Comparison of ENCODE assay signal across 1 cellular context in the genomic region with DNA sequence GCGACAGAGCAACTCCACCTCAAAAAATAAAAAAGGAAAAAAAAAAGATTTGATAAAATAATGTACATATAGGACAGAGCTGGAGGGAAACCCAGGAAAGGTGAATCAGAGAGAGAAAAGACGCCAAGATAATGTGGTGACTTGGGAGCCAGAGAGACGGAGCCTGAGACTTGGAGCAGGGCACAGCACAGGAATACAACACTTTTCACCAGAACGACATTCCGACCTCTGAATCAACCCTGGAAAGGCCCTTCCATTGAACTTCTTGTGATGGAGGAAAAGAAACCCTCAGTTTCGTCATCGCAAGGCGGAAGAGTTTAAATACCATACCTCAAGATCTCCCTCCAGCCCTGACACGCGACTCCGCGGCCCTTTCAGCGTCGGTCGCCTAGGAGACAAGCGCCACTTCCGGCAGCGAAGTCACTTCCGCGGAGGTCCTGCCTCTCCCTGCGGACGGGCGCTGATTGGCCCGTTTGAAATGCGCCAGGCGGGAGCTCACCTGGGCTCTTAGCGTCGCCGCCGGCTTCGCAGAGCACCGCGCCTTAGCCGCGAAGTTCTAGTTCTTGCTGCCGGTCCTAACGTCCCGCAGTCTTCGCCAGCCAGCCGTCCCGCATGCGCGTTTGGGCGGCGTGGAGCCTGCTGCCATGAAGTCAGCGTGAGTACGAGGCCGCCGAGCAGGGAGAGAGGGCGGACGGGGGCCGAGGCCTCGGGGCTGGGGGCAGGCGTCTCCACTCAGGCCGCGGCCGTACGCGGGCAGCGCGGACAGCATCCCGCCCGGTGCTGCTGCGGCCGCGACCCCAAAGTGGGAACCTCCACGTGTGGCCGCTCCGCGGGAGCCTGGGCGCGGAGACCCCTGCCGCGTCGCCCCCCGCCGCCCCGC.
TF ChIP-seq lines count a peak whose summit lies in the region.

A gene (plus strand): TSS at position 528 of the 880 bp plus-strand sequence. CDS start 117 bp downstream, at position 645.

TF ChIP-seq in HepG2, 621 proteins besides CTCF, POLR2A, EP300 and RAD21 (continued from another document and continues in another):
- TF ChIP-seq, protein P1, sequence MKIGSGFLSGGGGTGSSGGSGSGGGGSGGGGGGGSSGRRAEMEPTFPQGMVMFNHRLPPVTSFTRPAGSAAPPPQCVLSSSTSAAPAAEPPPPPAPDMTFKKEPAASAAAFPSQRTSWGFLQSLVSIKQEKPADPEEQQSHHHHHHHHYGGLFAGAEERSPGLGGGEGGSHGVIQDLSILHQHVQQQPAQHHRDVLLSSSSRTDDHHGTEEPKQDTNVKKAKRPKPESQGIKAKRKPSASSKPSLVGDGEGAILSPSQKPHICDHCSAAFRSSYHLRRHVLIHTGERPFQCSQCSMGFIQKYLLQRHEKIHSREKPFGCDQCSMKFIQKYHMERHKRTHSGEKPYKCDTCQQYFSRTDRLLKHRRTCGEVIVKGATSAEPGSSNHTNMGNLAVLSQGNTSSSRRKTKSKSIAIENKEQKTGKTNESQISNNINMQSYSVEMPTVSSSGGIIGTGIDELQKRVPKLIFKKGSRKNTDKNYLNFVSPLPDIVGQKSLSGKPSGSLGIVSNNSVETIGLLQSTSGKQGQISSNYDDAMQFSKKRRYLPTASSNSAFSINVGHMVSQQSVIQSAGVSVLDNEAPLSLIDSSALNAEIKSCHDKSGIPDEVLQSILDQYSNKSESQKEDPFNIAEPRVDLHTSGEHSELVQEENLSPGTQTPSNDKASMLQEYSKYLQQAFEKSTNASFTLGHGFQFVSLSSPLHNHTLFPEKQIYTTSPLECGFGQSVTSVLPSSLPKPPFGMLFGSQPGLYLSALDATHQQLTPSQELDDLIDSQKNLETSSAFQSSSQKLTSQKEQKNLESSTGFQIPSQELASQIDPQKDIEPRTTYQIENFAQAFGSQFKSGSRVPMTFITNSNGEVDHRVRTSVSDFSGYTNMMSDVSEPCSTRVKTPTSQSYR (CRISPR knock-in tag; IDR thresholded peaks at IDR 0.05; ENCODE audit: borderline replicate concordance), result no peak
- TF ChIP-seq ZNF510 (CRISPR knock-in tag; IDR thresholded peaks at IDR 0.05; ENCODE audit: low read depth), result no peak; the same call in 1 of the 2 replicates
- TF ChIP-seq ZNF605 (CRISPR knock-in tag; IDR thresholded peaks at IDR 0.05), result peak; percentile 56; the same call in 1 of the 2 replicates
- TF ChIP-seq, protein P2, sequence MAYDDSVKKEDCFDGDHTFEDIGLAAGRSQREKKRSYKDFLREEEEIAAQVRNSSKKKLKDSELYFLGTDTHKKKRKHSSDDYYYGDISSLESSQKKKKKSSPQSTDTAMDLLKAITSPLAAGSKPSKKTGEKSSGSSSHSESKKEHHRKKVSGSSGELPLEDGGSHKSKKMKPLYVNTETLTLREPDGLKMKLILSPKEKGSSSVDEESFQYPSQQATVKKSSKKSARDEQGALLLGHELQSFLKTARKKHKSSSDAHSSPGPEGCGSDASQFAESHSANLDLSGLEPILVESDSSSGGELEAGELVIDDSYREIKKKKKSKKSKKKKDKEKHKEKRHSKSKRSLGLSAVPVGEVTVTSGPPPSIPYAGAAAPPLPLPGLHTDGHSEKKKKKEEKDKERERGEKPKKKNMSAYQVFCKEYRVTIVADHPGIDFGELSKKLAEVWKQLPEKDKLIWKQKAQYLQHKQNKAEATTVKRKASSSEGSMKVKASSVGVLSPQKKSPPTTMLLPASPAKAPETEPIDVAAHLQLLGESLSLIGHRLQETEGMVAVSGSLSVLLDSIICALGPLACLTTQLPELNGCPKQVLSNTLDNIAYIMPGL (CRISPR knock-in tag; IDR thresholded peaks at IDR 0.05; ENCODE audit: borderline replicate concordance in 1 of 2, low read depth in 1 of 2), result 0 out of 4 replicates have a peak, but pooled peaks have one; percentile 16 to 44
- 0 out of 2 replicates have a peak, but pooled peaks have one; percentile 4 for TF ChIP-seq ZNF563 (CRISPR knock-in tag; IDR thresholded peaks at IDR 0.05)
- TF ChIP-seq ZFYVE20 (CRISPR knock-in tag; IDR thresholded peaks at IDR 0.05; ENCODE audit: borderline replicate concordance, low read depth), result 0 out of 2 replicates have a peak, but pooled peaks have one; percentile 41
- TF ChIP-seq, protein P3, sequence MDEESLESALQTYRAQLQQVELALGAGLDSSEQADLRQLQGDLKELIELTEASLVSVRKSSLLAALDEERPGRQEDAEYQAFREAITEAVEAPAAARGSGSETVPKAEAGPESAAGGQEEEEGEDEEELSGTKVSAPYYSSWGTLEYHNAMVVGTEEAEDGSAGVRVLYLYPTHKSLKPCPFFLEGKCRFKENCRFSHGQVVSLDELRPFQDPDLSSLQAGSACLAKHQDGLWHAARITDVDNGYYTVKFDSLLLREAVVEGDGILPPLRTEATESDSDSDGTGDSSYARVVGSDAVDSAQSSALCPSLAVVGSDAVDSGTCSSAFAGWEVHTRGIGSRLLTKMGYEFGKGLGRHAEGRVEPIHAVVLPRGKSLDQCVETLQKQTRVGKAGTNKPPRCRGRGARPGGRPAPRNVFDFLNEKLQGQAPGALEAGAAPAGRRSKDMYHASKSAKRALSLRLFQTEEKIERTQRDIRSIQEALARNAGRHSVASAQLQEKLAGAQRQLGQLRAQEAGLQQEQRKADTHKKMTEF (CRISPR knock-in tag; IDR thresholded peaks at IDR 0.05), result peak; percentile 65
- TF ChIP-seq ZBTB20 (CRISPR knock-in tag; IDR thresholded peaks at IDR 0.05; ENCODE audit: borderline replicate concordance, low read depth), result 0 out of 2 replicates have a peak, but pooled peaks have one; percentile 15
- no peak for TF ChIP-seq ZSCAN29 (CRISPR knock-in tag; conservative IDR thresholded peaks at IDR 0.05)
- peak; percentile 96 for TF ChIP-seq RFX3 (CRISPR knock-in tag; IDR thresholded peaks at IDR 0.05)
- TF ChIP-seq SPEN (CRISPR knock-in tag; IDR thresholded peaks at IDR 0.05; ENCODE audit: low read depth), result peak; percentile 36; the same call in 1 of the 2 replicates
- peak; percentile 58; the same call in 1 of the 2 replicates for TF ChIP-seq ZNF816 (CRISPR knock-in tag; IDR thresholded peaks at IDR 0.05; ENCODE audit: borderline replicate concordance)
- TF ChIP-seq RFX1 (IDR thresholded peaks at IDR 0.05), result peak; percentile 92
- TF ChIP-seq ZSCAN21 (CRISPR knock-in tag; IDR thresholded peaks at IDR 0.05; ENCODE audit: borderline replicate concordance), result peak; percentile 53; the same call in 1 of the 2 replicates
- no peak for TF ChIP-seq GLI4 (CRISPR knock-in tag; IDR thresholded peaks at IDR 0.05; ENCODE audit: borderline replicate concordance)
- TF ChIP-seq SP4 (CRISPR knock-in tag; IDR thresholded peaks at IDR 0.05), result peak; percentile 76
- TF ChIP-seq, protein P4, sequence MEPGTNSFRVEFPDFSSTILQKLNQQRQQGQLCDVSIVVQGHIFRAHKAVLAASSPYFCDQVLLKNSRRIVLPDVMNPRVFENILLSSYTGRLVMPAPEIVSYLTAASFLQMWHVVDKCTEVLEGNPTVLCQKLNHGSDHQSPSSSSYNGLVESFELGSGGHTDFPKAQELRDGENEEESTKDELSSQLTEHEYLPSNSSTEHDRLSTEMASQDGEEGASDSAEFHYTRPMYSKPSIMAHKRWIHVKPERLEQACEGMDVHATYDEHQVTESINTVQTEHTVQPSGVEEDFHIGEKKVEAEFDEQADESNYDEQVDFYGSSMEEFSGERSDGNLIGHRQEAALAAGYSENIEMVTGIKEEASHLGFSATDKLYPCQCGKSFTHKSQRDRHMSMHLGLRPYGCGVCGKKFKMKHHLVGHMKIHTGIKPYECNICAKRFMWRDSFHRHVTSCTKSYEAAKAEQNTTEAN (CRISPR knock-in tag; conservative IDR thresholded peaks at IDR 0.05), result no peak
- TF ChIP-seq TCF7L2 (IDR thresholded peaks at IDR 0.05; ENCODE audit: low read depth, low read length), result no peak
- TF ChIP-seq SMAD9 (CRISPR knock-in tag; IDR thresholded peaks at IDR 0.05), result no peak
- peak; percentile 84; the same call in 1 of the 2 replicates for TF ChIP-seq ZSCAN31 (CRISPR knock-in tag; IDR thresholded peaks at IDR 0.05; ENCODE audit: low read depth)
- peak; percentile 14; the same call in 1 of the 2 replicates for TF ChIP-seq ZNF790 (CRISPR knock-in tag; IDR thresholded peaks at IDR 0.05; ENCODE audit: borderline replicate concordance)
- TF ChIP-seq ZC3H13 (CRISPR knock-in tag; IDR thresholded peaks at IDR 0.05), result peak; percentile 46; the same call in 1 of the 2 replicates
- peak; percentile 94 for TF ChIP-seq ZMYM4 (CRISPR knock-in tag; IDR thresholded peaks at IDR 0.05)
- TF ChIP-seq DNMT1 (CRISPR knock-in tag; IDR thresholded peaks at IDR 0.05), result 0 out of 2 replicates have a peak, but pooled peaks have one; percentile 52
- no peak for TF ChIP-seq TBP (CRISPR knock-in tag; IDR thresholded peaks at IDR 0.05)
- TF ChIP-seq AHR (CRISPR knock-in tag; IDR thresholded peaks at IDR 0.05), result no peak
- no peak; the same call in 1 of the 2 replicates for TF ChIP-seq ZNF256 (CRISPR knock-in tag; conservative IDR thresholded peaks at IDR 0.05)
- no peak; the same call in 1 of the 2 replicates for TF ChIP-seq ZNF230 (CRISPR knock-in tag; IDR thresholded peaks at IDR 0.05)
- peak; percentile 78; the same call in 1 of the 2 replicates for TF ChIP-seq ZNF451 (CRISPR knock-in tag; IDR thresholded peaks at IDR 0.05)
- TF ChIP-seq, protein P5, sequence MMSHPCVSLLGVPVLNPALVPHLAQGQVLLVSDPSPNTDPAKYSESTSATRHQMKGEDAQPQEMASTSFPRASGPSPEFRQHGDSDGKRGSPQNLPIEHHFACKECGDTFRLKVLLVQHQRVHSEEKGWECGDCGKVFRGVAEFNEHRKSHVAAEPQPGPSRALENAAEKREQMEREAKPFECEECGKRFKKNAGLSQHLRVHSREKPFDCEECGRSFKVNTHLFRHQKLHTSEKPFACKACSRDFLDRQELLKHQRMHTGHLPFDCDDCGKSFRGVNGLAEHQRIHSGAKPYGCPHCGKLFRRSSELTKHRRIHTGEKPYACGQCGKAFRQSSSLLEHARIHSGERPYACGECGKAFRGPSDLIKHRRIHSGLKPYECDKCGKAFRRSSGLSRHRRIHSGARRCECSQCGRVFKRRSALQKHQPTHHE (CRISPR knock-in tag; IDR thresholded peaks at IDR 0.05; ENCODE audit: borderline replicate concordance), result peak; percentile 55; the same call in 1 of the 2 replicates
- TF ChIP-seq ZNF205 (CRISPR knock-in tag; IDR thresholded peaks at IDR 0.05), result peak; percentile 81; the same call in 1 of the 2 replicates
- TF ChIP-seq, protein P6, sequence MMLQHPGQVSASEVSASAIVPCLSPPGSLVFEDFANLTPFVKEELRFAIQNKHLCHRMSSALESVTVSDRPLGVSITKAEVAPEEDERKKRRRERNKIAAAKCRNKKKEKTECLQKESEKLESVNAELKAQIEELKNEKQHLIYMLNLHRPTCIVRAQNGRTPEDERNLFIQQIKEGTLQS (CRISPR knock-in tag; IDR thresholded peaks at IDR 0.05), result peak; percentile 29; the same call in 1 of the 2 replicates
- TF ChIP-seq, protein P7, sequence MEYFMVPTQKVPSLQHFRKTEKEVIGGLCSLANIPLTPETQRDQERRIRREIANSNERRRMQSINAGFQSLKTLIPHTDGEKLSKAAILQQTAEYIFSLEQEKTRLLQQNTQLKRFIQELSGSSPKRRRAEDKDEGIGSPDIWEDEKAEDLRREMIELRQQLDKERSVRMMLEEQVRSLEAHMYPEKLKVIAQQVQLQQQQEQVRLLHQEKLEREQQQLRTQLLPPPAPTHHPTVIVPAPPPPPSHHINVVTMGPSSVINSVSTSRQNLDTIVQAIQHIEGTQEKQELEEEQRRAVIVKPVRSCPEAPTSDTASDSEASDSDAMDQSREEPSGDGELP (IDR thresholded peaks at IDR 0.05; ENCODE audit: borderline replicate concordance, low read depth), result peak; percentile 63; the same call in 1 of the 2 replicates
- TF ChIP-seq, protein P8, sequence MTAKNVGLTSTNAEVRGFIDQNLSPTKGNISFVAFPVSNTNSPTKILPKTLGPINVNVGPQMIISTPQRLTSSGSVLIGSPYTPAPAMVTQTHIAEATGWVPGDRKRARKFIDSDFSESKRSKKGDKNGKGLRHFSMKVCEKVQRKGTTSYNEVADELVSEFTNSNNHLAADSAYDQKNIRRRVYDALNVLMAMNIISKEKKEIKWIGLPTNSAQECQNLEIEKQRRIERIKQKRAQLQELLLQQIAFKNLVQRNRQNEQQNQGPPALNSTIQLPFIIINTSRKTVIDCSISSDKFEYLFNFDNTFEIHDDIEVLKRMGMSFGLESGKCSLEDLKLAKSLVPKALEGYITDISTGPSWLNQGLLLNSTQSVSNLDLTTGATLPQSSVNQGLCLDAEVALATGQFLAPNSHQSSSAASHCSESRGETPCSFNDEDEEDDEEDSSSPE (CRISPR knock-in tag; IDR thresholded peaks at IDR 0.05), result peak; percentile 100
- TF ChIP-seq, protein P9, sequence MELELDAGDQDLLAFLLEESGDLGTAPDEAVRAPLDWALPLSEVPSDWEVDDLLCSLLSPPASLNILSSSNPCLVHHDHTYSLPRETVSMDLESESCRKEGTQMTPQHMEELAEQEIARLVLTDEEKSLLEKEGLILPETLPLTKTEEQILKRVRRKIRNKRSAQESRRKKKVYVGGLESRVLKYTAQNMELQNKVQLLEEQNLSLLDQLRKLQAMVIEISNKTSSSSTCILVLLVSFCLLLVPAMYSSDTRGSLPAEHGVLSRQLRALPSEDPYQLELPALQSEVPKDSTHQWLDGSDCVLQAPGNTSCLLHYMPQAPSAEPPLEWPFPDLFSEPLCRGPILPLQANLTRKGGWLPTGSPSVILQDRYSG (CRISPR knock-in tag; IDR thresholded peaks at IDR 0.05), result no peak
- TF ChIP-seq ZMYM2 (CRISPR knock-in tag; IDR thresholded peaks at IDR 0.05), result 0 out of 2 replicates have a peak, but pooled peaks have one; percentile 57
- TF ChIP-seq NFYB (CRISPR knock-in tag; IDR thresholded peaks at IDR 0.05), result peak; percentile 94
- TF ChIP-seq ZEB1 (IDR thresholded peaks at IDR 0.05; ENCODE audit: insufficient replicate concordance, low read depth), result no peak
- TF ChIP-seq ZNF766 (CRISPR knock-in tag; IDR thresholded peaks at IDR 0.05; ENCODE audit: borderline replicate concordance), result peak; percentile 21; the same call in 1 of the 2 replicates
- peak; percentile 87 for TF ChIP-seq REPIN1 (CRISPR knock-in tag; IDR thresholded peaks at IDR 0.05; ENCODE audit: borderline replicate concordance, low read depth)
- no peak for TF ChIP-seq CAMTA2 (CRISPR knock-in tag; IDR thresholded peaks at IDR 0.05; ENCODE audit: borderline replicate concordance)
- peak; percentile 67; the same call in 1 of the 2 replicates for TF ChIP-seq ZNF614 (CRISPR knock-in tag; IDR thresholded peaks at IDR 0.05; ENCODE audit: borderline replicate concordance)
- peak; percentile 96 for TF ChIP-seq ZNF564 (CRISPR knock-in tag; IDR thresholded peaks at IDR 0.05)
- TF ChIP-seq FOSL2 (CRISPR knock-in tag; IDR thresholded peaks at IDR 0.05), result 0 out of 2 replicates have a peak, but pooled peaks have one; percentile 3
- TF ChIP-seq, protein P10, sequence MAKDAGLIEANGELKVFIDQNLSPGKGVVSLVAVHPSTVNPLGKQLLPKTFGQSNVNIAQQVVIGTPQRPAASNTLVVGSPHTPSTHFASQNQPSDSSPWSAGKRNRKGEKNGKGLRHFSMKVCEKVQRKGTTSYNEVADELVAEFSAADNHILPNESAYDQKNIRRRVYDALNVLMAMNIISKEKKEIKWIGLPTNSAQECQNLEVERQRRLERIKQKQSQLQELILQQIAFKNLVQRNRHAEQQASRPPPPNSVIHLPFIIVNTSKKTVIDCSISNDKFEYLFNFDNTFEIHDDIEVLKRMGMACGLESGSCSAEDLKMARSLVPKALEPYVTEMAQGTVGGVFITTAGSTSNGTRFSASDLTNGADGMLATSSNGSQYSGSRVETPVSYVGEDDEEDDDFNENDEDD (CRISPR knock-in tag; IDR thresholded peaks at IDR 0.05; ENCODE audit: borderline replicate concordance), result peak; percentile 99
- TF ChIP-seq HNRNPLL (IDR thresholded peaks at IDR 0.05; ENCODE audit: low read depth, low read length, poor library complexity, severe bottlenecking), result peak; percentile 99
- TF ChIP-seq GATA4 (IDR thresholded peaks at IDR 0.05; ENCODE audit: borderline replicate concordance, low read depth), result 0 out of 2 replicates have a peak, but pooled peaks have one; percentile 10
- TF ChIP-seq RFXANK (CRISPR knock-in tag; IDR thresholded peaks at IDR 0.05), result no peak
- peak; percentile 95 for TF ChIP-seq YEATS4 (CRISPR knock-in tag; IDR thresholded peaks at IDR 0.05; ENCODE audit: borderline replicate concordance)
- no peak for TF ChIP-seq MEIS1 (CRISPR knock-in tag; IDR thresholded peaks at IDR 0.05; ENCODE audit: borderline replicate concordance)
